In the genomic region with DNA sequence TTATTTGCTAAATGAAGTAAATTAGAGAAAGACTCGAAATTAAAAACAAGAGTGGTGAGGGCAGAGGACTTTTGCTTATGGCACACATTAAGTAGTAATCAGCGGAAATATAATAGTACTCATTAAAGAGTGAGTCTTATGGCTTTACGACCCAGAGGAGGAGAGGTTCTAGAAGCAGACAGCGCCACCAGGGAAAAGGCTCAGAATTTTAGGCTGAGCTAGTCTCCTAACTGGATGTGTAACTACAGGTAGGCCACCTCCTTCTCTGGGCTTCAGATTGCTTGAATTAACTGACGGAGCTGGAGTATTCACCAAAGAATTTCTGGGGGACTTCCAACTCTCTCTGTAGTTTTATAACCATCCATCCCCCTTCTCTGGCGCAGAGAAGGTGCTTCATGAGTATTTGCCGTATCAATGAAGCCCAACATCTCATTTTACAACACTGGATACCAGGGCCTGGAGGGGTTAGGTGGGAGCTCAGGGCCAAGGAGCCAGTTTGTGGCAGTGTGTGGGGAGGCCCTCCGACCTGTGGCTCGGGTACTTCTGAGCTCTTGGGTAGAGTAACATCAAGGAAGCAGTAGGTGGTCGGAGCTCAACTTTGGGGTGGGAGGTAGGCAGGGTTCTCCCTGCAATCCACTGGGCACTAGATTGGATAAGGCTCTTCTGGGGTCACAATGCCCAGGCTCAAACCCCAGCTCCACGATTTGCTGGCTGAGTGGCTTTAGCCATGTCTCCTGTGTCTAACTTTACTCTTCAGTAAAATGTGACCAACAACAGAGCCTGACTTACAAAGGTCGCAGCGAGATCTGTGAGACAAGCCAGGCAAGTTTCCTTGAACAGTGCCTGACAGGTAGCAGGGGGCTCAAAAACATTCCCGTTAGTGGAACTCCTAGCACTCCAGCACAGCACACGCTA, we compare ENCODE assay signal across 8 cellular contexts. TPM values are rescaled to one million over a fixed set of nuclear protein-coding genes. Genes with fewer than 3 reads are reported as not detected.
A peak's percentile ranks its signal among the peaks of the same experiment; 100 is the strongest.
DNase-seq lines count a peak whose midpoint lies in the region; ATAC-seq and TF ChIP-seq lines count a peak whose summit lies in the region.

No MANE protein-coding gene starts in this region.

- no peaks in the 10 kb centered on the region for H3K9me3 ChIP-seq in psoas muscle

- H3K27ac ChIP-seq in RWPE1 (peak overlapping the region; percentile 98), psoas muscle (peak overlapping the region; percentile 97)

- intact Hi-C loops in psoas muscle (cut with DNase I) = loop anchor here in 1 of 2 donors (2.0 to 5.0 kb wide), 2 partner anchors 55 to 226 kb away; partner anchors contain the start of genes LSM3 and XPC

- WGBS in psoas muscle, 3 donors = 43 to 48% (median 47%) methylated on average over 15 of the region's 15 CpGs

- DNase-seq in RWPE1 (ENCODE audit: low spot score) (no peak), fibroblast of mammary gland (ENCODE audit: low read depth) (no peak), psoas muscle (no peak), amygdala (lab: John Stamatoyannopoulos, UW) (no peak), omental fat pad (ENCODE audit: low spot score) (no peak), left lobe of liver (ENCODE audit: low spot score) (no peak), NCI-H2107 (lab: John Stamatoyannopoulos, UW) (no peak)

- H3K4me3 ChIP-seq in GM08714 (ENCODE audit: low read length) = peak overlapping the region; percentile 81
- peak overlapping the region; percentile 96 for H3K4me3 ChIP-seq in fibroblast of mammary gland (ENCODE audit: control insufficient read depth, low read depth, low read length)
- peak overlapping the region; percentile 98 for H3K4me3 ChIP-seq in psoas muscle

- POLR2A ChIA-PET in RWPE1 (lab: Yijun Ruan, JAX; ENCODE audit: low non-redundant PET) = no interaction called here

- H3K27me3 ChIP-seq in psoas muscle (ENCODE audit: insufficient read depth in 3 of 3, low read length in 2 of 3) = no peaks in the 10 kb centered on the region

- peaks cover 8 to 52% of the 10 kb centered on the region in 2 donors for H3K36me3 ChIP-seq in psoas muscle (ENCODE audit: insufficient read depth in 1 of 2, low read depth in 1 of 2)

- CTCF ChIA-PET in RWPE1 (lab: Yijun Ruan, JAX) = no interaction called here

- ATAC-seq in psoas muscle (no peak), omental fat pad (ENCODE audit: low FRiP score) (no peak), left lobe of liver (no peak)

- TF ChIP-seq CTCF in RWPE1 (conservative IDR thresholded peaks at IDR 0.05; ENCODE audit: low read depth) (no peak; the same call in 1 of the 2 replicates), fibroblast of mammary gland (conservative IDR thresholded peaks at IDR 0.05; ENCODE audit: control insufficient read depth, insufficient read depth, low read depth, low read length) (no peak), psoas muscle (IDR thresholded peaks at IDR 0.05) (no peak), omental fat pad (IDR thresholded peaks at IDR 0.05) (no peak)

- peaks cover 30% of the 10 kb centered on the region for H3K4me1 ChIP-seq in psoas muscle

RNA-seq across cellular contexts. Expression of gene CHCHD4, which starts 1.1 kb away (rescaled TPM):
- total RNA-seq in psoas muscle = 10 to 100 TPM; 18.5 to 26.8 (median 19.5) TPM
- 10 to 100 TPM; 29.5 to 55.4 (median 38.0) TPM for polyA plus RNA-seq in psoas muscle
- 10 to 100 TPM; 11.4 to 19.1 (median 14.7) TPM for total RNA-seq in omental fat pad
- total RNA-seq in left lobe of liver = 7.1 TPM

RNA-seq across cellular contexts. Expression of gene TMEM43, which starts 1.3 kb away (rescaled TPM):
- total RNA-seq in psoas muscle = 100 to 1,000 TPM in 1 of 4 donors, 10 to 100 TPM in 3; 28.2 to 107 (median 34.2) TPM
- polyA plus RNA-seq in psoas muscle = 10 to 100 TPM; 41.5 to 79.0 (median 48.5) TPM
- total RNA-seq in omental fat pad = 100 to 1,000 TPM; 110 to 143 (median 140) TPM
- total RNA-seq in left lobe of liver = 9.3 TPM

RNA-seq across cellular contexts. Expression of gene XPC, which starts 54.8 kb away (rescaled TPM):
- total RNA-seq in psoas muscle (10 to 100 TPM; 15.1 to 19.5 (median 16.8) TPM), omental fat pad (10 to 100 TPM; 26.5 to 47.8 (median 33.8) TPM), left lobe of liver (18.8 TPM)
- polyA plus RNA-seq in psoas muscle = 1 to 10 TPM; 5.3 to 8.4 (median 6.2) TPM

RNA-seq across cellular contexts. Expression of gene LSM3, which starts 55.1 kb away (rescaled TPM):
- total RNA-seq in psoas muscle (10 to 100 TPM; 11.1 to 14.9 (median 13.2) TPM), omental fat pad (10 to 100 TPM in 2 of 4 donors, 1 to 10 TPM in 2; 8.0 to 12.4 (median 10.9) TPM), left lobe of liver (5.0 TPM)
- 10 to 100 TPM; 13.9 to 20.2 (median 17.7) TPM for polyA plus RNA-seq in psoas muscle
